ENCODE assay signal across 14 cellular contexts in genomic region chr4:140726776-140727500, GRCh38. TPM values are rescaled to one million over a fixed set of nuclear protein-coding genes. Genes with fewer than 3 reads are reported as not detected.
DNase-seq lines count a peak whose midpoint lies in the region; ATAC-seq, FAIRE-seq and TF ChIP-seq lines count a peak whose summit lies in the region.
"Had no signal": no experiment of that assay in that cellular context is flagged by ENCODE, and none has a peak within 500 bp of the region (broad histone marks: within the 10 kb centered on the region; RNA-seq: fewer than 3 reads in every experiment).

No MANE protein-coding gene starts in this region.

- H3K4me3 Mint-ChIP-seq in Calu3 (ENCODE audit: low read depth, unreplicated experiment): no peak overlapping the region
- peak overlapping the region in 2 of 4 donors; percentile 55 to 88 for H3K4me3 Mint-ChIP-seq in IgD-negative memory B cell
- H3K4me3 Mint-ChIP-seq: endodermal cell had no signal

- H3K27me3 Mint-ChIP-seq in Calu3 (ENCODE audit: unreplicated experiment) (no peaks in the 10 kb centered on the region), IgD-negative memory B cell (peaks cover 2% of the 10 kb centered on the region)

- BruUV-seq in Calu3 (replicated peaks; lab: Mats Ljungman, UMichigan): no TSS peak

- CTCF ChIA-PET in Calu3 (lab: Charles Lee): no interaction called here

- no peaks in the 10 kb centered on the region for H3K36me3 ChIP-seq in bronchial epithelial cell (ENCODE audit: control insufficient read depth, insufficient read depth, low read length)
- H3K36me3 ChIP-seq: SJSA1 had no signal

- no peaks in the 10 kb centered on the region for H3K9me3 Mint-ChIP-seq in Calu3 (ENCODE audit: low read depth, unreplicated experiment)
- H3K9me3 Mint-ChIP-seq in IgD-negative memory B cell: peaks cover 0 to 2% (median 0%) of the 10 kb centered on the region in 3 donors
- H3K9me3 Mint-ChIP-seq: activated naive CD4-positive, alpha-beta T cell treated with anti-CD3 and anti-CD28 coated beads, Interleukin-2, amount 50 U/mL, for 72 hours; endodermal cell had no signal

- DNase-seq in Calu3 (peak; percentile 20), bronchial epithelial cell (ENCODE audit: low read depth) (peak; percentile 83), myocyte (ENCODE audit: low read depth) (peak; percentile 84), GOT3 (lab: John Stamatoyannopoulos, UW) (no peak), posterior cingulate gyrus (no peak), NCI-H82 treated with DMSO at 0.1 percent for 48 hours (lab: John Stamatoyannopoulos, UW; ENCODE audit: unreplicated experiment) (no peak)
- DNase-seq: activated CD4-positive, alpha-beta T cell treated with anti-CD3 and anti-CD28 coated beads, Interleukin-2, amount 50 U/mL, for 4 hours; endodermal cell; H7; NCI-H1694 had no signal

- no peak for ATAC-seq in HG03342 (IDR thresholded peaks at IDR 0.05; ENCODE audit: unreplicated experiment)
- ATAC-seq: activated naive CD4-positive, alpha-beta T cell treated with anti-CD3 and anti-CD28 coated beads, Interleukin-2, amount 50 U/mL, for 72 hours had no signal

- H3K4me3 ChIP-seq in bronchial epithelial cell (ENCODE audit: low read depth, low read length): no peak overlapping the region
- H3K4me3 ChIP-seq: SJSA1 had no signal

- H3K27ac Mint-ChIP-seq in Calu3 (ENCODE audit: unreplicated experiment): peak overlapping the region; percentile 26
- H3K27ac Mint-ChIP-seq in IgD-negative memory B cell: peak overlapping the region; percentile 10 to 91 (median 75)
- H3K27ac Mint-ChIP-seq: activated naive CD4-positive, alpha-beta T cell treated with anti-CD3 and anti-CD28 coated beads, Interleukin-2, amount 50 U/mL, for 72 hours; endodermal cell had no signal

- FAIRE-seq in bronchial epithelial cell (lab: Jason Lieb, UNC): no peak

- intact Hi-C loops in Calu3 (cut with micrococcal nuclease; ENCODE audit: unreplicated experiment): no loop called here
- intact Hi-C loops in posterior cingulate gyrus (cut with DNase I): no loop called here

- H3K4me1 Mint-ChIP-seq in Calu3 (ENCODE audit: low read depth, unreplicated experiment) (peaks cover 16% of the 10 kb centered on the region), IgD-negative memory B cell (peaks cover 46 to 63% (median 60%) of the 10 kb centered on the region in 3 donors)

- H3K36me3 Mint-ChIP-seq in Calu3 (ENCODE audit: insufficient read depth, unreplicated experiment): no peaks in the 10 kb centered on the region
- peaks cover 21% of the 10 kb centered on the region for H3K36me3 Mint-ChIP-seq in IgD-negative memory B cell
- H3K36me3 Mint-ChIP-seq: activated naive CD4-positive, alpha-beta T cell treated with anti-CD3 and anti-CD28 coated beads, Interleukin-2, amount 50 U/mL, for 72 hours had no signal

- TF ChIP-seq CTCF in Calu3 (IDR thresholded peaks at IDR 0.05; ENCODE audit: unreplicated experiment) (no peak), bronchial epithelial cell (IDR thresholded peaks at IDR 0.05; ENCODE audit: insufficient read depth, low read length, severe bottlenecking) (no peak)

- no peaks in the 10 kb centered on the region for H3K27me3 ChIP-seq in bronchial epithelial cell (ENCODE audit: control insufficient read depth, insufficient read depth, low read length)
- H3K27me3 ChIP-seq: SJSA1 had no signal

RNA-seq across cellular contexts. Expression of gene TBC1D9, which starts 29.2 kb away (rescaled TPM):
- total RNA-seq in Calu3 (2022) (7.5 and 9.4 TPM in 2 replicates), bronchial epithelial cell (17.1 and 22.4 TPM in 2 replicates), myocyte (7.9 and 10.9 TPM in 2 replicates)
- polyA plus RNA-seq in IgD-negative memory B cell: 59.4 TPM
- 8.4 TPM for polyA plus RNA-seq in myocyte (2012)

Comparison
In these comparisons a context has a peak if more than half of its experiments do, and no peak if none do; other contexts are left out.
1. DNase-seq: peak in Calu3 (single experiment), bronchial epithelial cell (single experiment) and myocyte (single experiment); none in GOT3 (single experiment), posterior cingulate gyrus (0 of 10) and NCI-H82 treated with DMSO at 0.1 percent for 48 hours (single experiment).